In the genomic region with DNA sequence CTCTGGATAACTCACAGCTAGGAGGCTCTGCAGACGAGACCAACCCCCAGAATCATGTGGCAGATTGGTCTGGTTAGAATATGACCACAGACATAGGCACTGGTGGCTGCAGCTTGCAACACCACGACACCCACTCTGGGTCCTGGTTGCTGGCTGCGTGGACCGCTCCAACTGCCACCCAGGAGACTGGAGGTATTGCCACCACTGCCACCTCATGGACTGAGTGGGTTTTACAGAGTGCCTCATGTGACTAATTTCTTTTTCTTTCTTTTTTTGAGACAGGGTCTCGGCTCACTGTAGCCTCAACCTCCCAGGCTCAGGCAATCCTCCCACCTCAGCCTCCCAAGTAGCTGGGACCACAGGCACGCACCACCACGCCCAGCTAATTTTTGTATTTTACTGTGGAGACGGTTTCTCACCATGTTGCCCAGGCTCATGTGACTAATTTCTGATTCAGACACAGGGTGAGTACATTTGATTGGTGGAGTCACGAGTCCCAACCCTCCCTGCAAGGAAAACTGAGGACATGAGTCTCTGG, we compare ENCODE assay signal across 8 cellular contexts. TPM values are rescaled to one million over a fixed set of nuclear protein-coding genes. Genes with fewer than 3 reads are reported as not detected.
DNase-seq lines count a peak whose midpoint lies in the region; ATAC-seq and TF ChIP-seq lines count a peak whose summit lies in the region.

No MANE protein-coding gene starts in this region.

- POLR2A ChIA-PET in T-cell (lab: Charles Lee), result no interaction called here

- TF ChIP-seq CTCF in adrenal gland (IDR thresholded peaks at IDR 0.05), result peak; percentile 64 to 97 (median 86)
- TF ChIP-seq CTCF in gastrocnemius medialis (IDR thresholded peaks at IDR 0.05 in 4 of 5, conservative IDR thresholded peaks at IDR 0.05 in 1 of 5), result peak; percentile 59 to 79 (median 73)
- no peak for TF ChIP-seq CTCF in mesothelial cell of epicardium (IDR thresholded peaks at IDR 0.05; ENCODE audit: unreplicated experiment)

- peak overlapping the region in 2 of 3 donors; percentile 10 to 88 for H3K27ac Mint-ChIP-seq in IgD-negative memory B cell
- H3K27ac Mint-ChIP-seq in T-cell, result peak overlapping the region; percentile 82 to 87
- no peak overlapping the region for H3K27ac Mint-ChIP-seq in mesothelial cell of epicardium

- peak; percentile 74 to 94 (median 84) for ATAC-seq in T-cell (replicated peaks in 1 of 4)
- peak; percentile 81 for ATAC-seq in left ventricle myocardium superior
- peak; percentile 84 to 89 for ATAC-seq in gastrocnemius medialis

- no peaks in the 10 kb centered on the region for H3K36me3 Mint-ChIP-seq in IgD-negative memory B cell
- no peaks in the 10 kb centered on the region for H3K36me3 Mint-ChIP-seq in T-cell
- no peaks in the 10 kb centered on the region for H3K36me3 Mint-ChIP-seq in mesothelial cell of epicardium

- H3K4me3 Mint-ChIP-seq in IgD-negative memory B cell (peak overlapping the region in 2 of 4 donors; percentile 83 to 91), T-cell (peak overlapping the region in 2 of 3 donors; percentile 31 to 41), mesothelial cell of epicardium (no peak overlapping the region)

- TF ChIP-seq POLR2A in adrenal gland (IDR thresholded peaks at IDR 0.05), result no peak
- no peak for TF ChIP-seq POLR2A in gastrocnemius medialis (IDR thresholded peaks at IDR 0.05)

- H3K4me3 ChIP-seq in adrenal gland (peak overlapping the region in 1 of 4 donors; percentile 35), gastrocnemius medialis (peak overlapping the region in 1 of 4 donors; percentile 42)

- H3K27me3 ChIP-seq in adrenal gland (no peaks in the 10 kb centered on the region), gastrocnemius medialis (no peaks in the 10 kb centered on the region)

- CTCF ChIA-PET in T-cell (lab: Charles Lee), result interaction anchor here (0.6 to 4.3 kb wide), 13 partner anchors 41 to 91 kb away, joined by 3 to 40 read pairs (median 4); partner anchors contain the start of gene SLC20A1 (in 2 of the 2)

- peak overlapping the region in 2 of 5 donors; percentile 37 to 38 for H3K27ac ChIP-seq in adrenal gland
- peak overlapping the region in 1 of 4 donors; percentile 30 for H3K27ac ChIP-seq in gastrocnemius medialis

- 21 to 29% (median 24%) methylated on average over 9 of the region's 9 CpGs for WGBS in adrenal gland, 4 donors

- H3K4me1 Mint-ChIP-seq in IgD-negative memory B cell (peaks cover 6 to 27% (median 20%) of the 10 kb centered on the region in 3 donors), T-cell (peaks cover 28 to 35% (median 29%) of the 10 kb centered on the region in 3 donors), mesothelial cell of epicardium (peaks cover 2% of the 10 kb centered on the region)

- H3K27me3 Mint-ChIP-seq in IgD-negative memory B cell (no peaks in the 10 kb centered on the region), T-cell (no peaks in the 10 kb centered on the region), mesothelial cell of epicardium (ENCODE audit: low read depth) (no peaks in the 10 kb centered on the region)

- intact Hi-C loops in adrenal gland (cut with DNase I), result loop anchor here (5.0 kb wide), 2 partner anchors 36 to 64 kb away; no protein-coding TSS in a partner anchor
- intact Hi-C loops in left ventricle myocardium superior (cut with micrococcal nuclease), result no loop called here
- intact Hi-C loops in gastrocnemius medialis (cut with DNase I; ENCODE audit: low total_unique reads), result loop anchor here (1.0 kb wide), 2 partner anchors 65 to 91 kb away; no protein-coding TSS in a partner anchor

- H3K36me3 ChIP-seq in adrenal gland (replicated peaks in 1 of 2) (no peaks in the 10 kb centered on the region), gastrocnemius medialis (no peaks in the 10 kb centered on the region)

- H3K4me1 ChIP-seq in adrenal gland (replicated peaks in 1 of 2) (peaks cover 0 to 20% of the 10 kb centered on the region in 2 donors), gastrocnemius medialis (no peaks in the 10 kb centered on the region)

- in situ Hi-C loops in gastrocnemius medialis (cut with MboI; ENCODE audit: low sequenced_read_pairs in 4 of 4), result no loop called here

- DNase-seq in NCI-H526 (lab: John Stamatoyannopoulos, UW) (peak; percentile 6 to 48), NCI-H526 treated with DMSO at 0.1 percent for 48 hours (lab: John Stamatoyannopoulos, UW) (no peak), T-cell (peak; percentile 29 to 75 (median 59)), adrenal gland (peak; percentile 65 to 87 (median 79)), left ventricle myocardium superior (peak; percentile 72), gastrocnemius medialis (peak; percentile 44 to 56), mesothelial cell of epicardium (ENCODE audit: low spot score in 2 of 2, unreplicated experiment in 2 of 2) (no peak)

- H3K9me3 Mint-ChIP-seq in IgD-negative memory B cell (no peaks in the 10 kb centered on the region), T-cell (no peaks in the 10 kb centered on the region), mesothelial cell of epicardium (no peaks in the 10 kb centered on the region)

- H3K9me3 ChIP-seq in adrenal gland (replicated peaks in 1 of 3), result no peaks in the 10 kb centered on the region
- H3K9me3 ChIP-seq in gastrocnemius medialis, result no peaks in the 10 kb centered on the region

RNA-seq across cellular contexts. Expression of gene NT5DC4, which starts 29.9 kb away (rescaled TPM):
- polyA plus RNA-seq in IgD-negative memory B cell (not detected), adrenal gland (under 1 TPM in 1 of 3 donors, not detected in 2; 0.56 TPM)
- total RNA-seq in T-cell (not detected), adrenal gland (under 1 TPM in 2 of 8 donors, not detected in 6; 0.22 to 0.24 TPM), left ventricle myocardium superior (not detected), gastrocnemius medialis (not detected), mesothelial cell of epicardium (not detected in 3 replicates)

RNA-seq across cellular contexts. Expression of gene SLC20A1, which starts 45.2 kb away (rescaled TPM):
- polyA plus RNA-seq in IgD-negative memory B cell (19.3 TPM), adrenal gland (10 to 100 TPM; 14.1 to 23.8 (median 20.8) TPM)
- total RNA-seq in T-cell (100 to 1,000 TPM in 2 of 5 donors, 10 to 100 TPM in 3; 65.8 to 135 (median 83.0) TPM), adrenal gland (10 to 100 TPM in 6 of 8 donors, 1 to 10 TPM in 2; 6.9 to 24.8 (median 19.5) TPM), left ventricle myocardium superior (10.8 TPM), gastrocnemius medialis (10 to 100 TPM in 1 of 4 donors, 1 to 10 TPM in 3; 6.9 to 85.7 (median 9.2) TPM), mesothelial cell of epicardium (41.6 to 46.9 TPM (median 46.3 TPM) in 3 replicates)

Comparison
In these comparisons a context has a peak if more than half of its experiments do, and no peak if none do; other contexts are left out.
1. DNase-seq: peak in NCI-H526 (2 of 2), T-cell (34 of 34), adrenal gland (7 of 7), left ventricle myocardium superior (single experiment) and gastrocnemius medialis (2 of 2); none in NCI-H526 treated with DMSO at 0.1 percent for 48 hours (single experiment) and mesothelial cell of epicardium (0 of 2).
2. Peak in every context shown above with its lines, with median percentiles within 50 percentile points of each other: ATAC-seq.